ENCODE assay signal across 17 cellular contexts in the genomic region with DNA sequence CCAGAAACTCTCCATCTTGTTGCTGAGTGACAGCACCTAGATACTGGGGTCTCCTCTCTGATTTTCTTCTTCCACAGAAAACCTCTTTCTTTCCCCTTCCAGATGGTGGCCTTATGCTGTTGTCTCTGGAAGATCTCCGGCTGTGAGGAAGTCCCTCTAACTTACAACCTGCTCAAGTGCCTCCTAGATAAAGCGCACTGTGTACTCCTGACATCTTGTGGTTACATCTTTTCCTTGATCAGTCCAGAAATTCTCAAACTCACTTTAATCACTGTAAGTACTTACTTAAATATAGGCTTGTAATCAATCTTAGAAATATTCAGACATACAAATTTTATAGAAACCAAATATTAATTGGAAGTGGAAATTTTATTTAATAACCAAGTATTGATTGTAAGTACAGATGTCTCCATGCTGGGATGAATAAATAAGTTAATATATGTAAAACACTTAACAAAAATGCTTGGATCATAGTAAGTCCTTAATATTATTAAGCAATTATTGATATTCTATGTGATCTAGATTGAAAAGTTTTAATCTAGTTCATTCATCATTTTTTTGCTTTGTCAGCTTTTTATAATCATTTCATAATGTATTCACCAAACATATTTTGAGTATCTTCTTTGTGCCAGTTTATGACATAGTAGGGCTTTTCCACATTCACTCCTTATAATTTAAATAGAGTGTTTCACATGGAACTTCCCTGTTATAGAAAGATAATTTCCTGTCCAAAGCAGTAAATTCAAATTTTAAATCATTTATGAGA.
DNase-seq lines count a peak whose midpoint lies in the region; ATAC-seq, FAIRE-seq and TF ChIP-seq lines count a peak whose summit lies in the region.
"Had no signal": no experiment of that assay in that cellular context is flagged by ENCODE, and none has a peak within 500 bp of the region (broad histone marks: within the 10 kb centered on the region; RNA-seq: fewer than 3 reads in every experiment).

No MANE protein-coding gene starts in this region.

- H3K36me3 Mint-ChIP-seq in WTC11 = peaks cover 4% of the 10 kb centered on the region; the same call in 1 of the 2 replicates
- H3K36me3 Mint-ChIP-seq: CD8-positive, alpha-beta memory T cell had no signal

- ATAC-seq in WTC11 (peak; percentile 68), HG02973 (IDR thresholded peaks at IDR 0.05; ENCODE audit: unreplicated experiment) (no peak)

- FAIRE-seq in frontal cortex (lab: Jason Lieb, UNC) = no peak

- no peaks in the 10 kb centered on the region; the same call in 1 of the 2 replicates for H3K4me1 Mint-ChIP-seq in WTC11
- H3K4me1 Mint-ChIP-seq: CD8-positive, alpha-beta memory T cell had no signal

- H3K9me3 Mint-ChIP-seq in WTC11 = 0 out of 2 replicates have a peak, but pooled peaks cover 3% of the 10 kb centered on the region

- H3K4me3 Mint-ChIP-seq in WTC11 = no peak overlapping the region
- H3K4me3 Mint-ChIP-seq: CD8-positive, alpha-beta memory T cell had no signal

- no peak for TF ChIP-seq CTCF in WTC11 (IDR thresholded peaks at IDR 0.05)

- DNase-seq in NCI-H146 (lab: John Stamatoyannopoulos, UW) (peak; percentile 35), NCI-H146 treated with DMSO at 0.1 percent for 48 hours (lab: John Stamatoyannopoulos, UW; ENCODE audit: unreplicated experiment) (no peak), NCI-H510A (lab: John Stamatoyannopoulos, UW) (peak; percentile 11), WTC11 (ENCODE audit: low spot score) (no peak), retina (peak; percentile 34), T1000 (lab: John Stamatoyannopoulos, UW) (no peak), frontal cortex (ENCODE audit: low spot score in 2 of 2) (no peak)
- DNase-seq: ACHN; activated effector memory CD4-positive, alpha-beta T cell treated with anti-CD3 and anti-CD28 coated beads, Interleukin-2, amount 50 U/mL, for 16 hours; aorta; CD8-positive, alpha-beta memory T cell; GOT3; NCI-H1092; Peyer's patch; stimulated activated CD4-positive, alpha-beta T cell treated with anti-CD3 and anti-CD28 coated beads, Interleukin-4, amount 100 ng/mL, for 4 hours; thyroid gland had no signal

- CTCF ChIA-PET in WTC11 (lab: Charles Lee) = no interaction called here

- H3K27ac Mint-ChIP-seq in WTC11 = no peak overlapping the region
- H3K27ac Mint-ChIP-seq: CD8-positive, alpha-beta memory T cell had no signal

- H3K27me3 Mint-ChIP-seq in WTC11 (ENCODE audit: low read depth) = no peaks in the 10 kb centered on the region
- H3K27me3 Mint-ChIP-seq: CD8-positive, alpha-beta memory T cell had no signal

- POLR2A ChIA-PET in WTC11 (lab: Charles Lee) = no interaction called here

TF ChIP-seq in WTC11, 78 proteins besides CTCF, POLR2A, EP300 and RAD21 (continues in another document):
- TF ChIP-seq JAZF1 (CRISPR knock-in tag; IDR thresholded peaks at IDR 0.05) (no peak), ZNF423 (CRISPR knock-in tag; IDR thresholded peaks at IDR 0.05) (no peak), MXD4 (CRISPR knock-in tag; IDR thresholded peaks at IDR 0.05; ENCODE audit: borderline replicate concordance) (no peak), SOX15 (CRISPR knock-in tag; IDR thresholded peaks at IDR 0.05) (no peak), ZNF263 (CRISPR knock-in tag; IDR thresholded peaks at IDR 0.05; ENCODE audit: low read depth) (no peak), GTF2I (CRISPR knock-in tag; conservative IDR thresholded peaks at IDR 0.05) (no peak)
- TF ChIP-seq, protein P1, sequence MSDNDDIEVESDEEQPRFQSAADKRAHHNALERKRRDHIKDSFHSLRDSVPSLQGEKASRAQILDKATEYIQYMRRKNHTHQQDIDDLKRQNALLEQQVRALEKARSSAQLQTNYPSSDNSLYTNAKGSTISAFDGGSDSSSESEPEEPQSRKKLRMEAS (CRISPR knock-in tag; IDR thresholded peaks at IDR 0.05) = no peak
- TF ChIP-seq, protein P2, sequence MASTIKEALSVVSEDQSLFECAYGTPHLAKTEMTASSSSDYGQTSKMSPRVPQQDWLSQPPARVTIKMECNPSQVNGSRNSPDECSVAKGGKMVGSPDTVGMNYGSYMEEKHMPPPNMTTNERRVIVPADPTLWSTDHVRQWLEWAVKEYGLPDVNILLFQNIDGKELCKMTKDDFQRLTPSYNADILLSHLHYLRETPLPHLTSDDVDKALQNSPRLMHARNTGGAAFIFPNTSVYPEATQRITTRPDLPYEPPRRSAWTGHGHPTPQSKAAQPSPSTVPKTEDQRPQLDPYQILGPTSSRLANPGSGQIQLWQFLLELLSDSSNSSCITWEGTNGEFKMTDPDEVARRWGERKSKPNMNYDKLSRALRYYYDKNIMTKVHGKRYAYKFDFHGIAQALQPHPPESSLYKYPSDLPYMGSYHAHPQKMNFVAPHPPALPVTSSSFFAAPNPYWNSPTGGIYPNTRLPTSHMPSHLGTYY (CRISPR knock-in tag; IDR thresholded peaks at IDR 0.05) = no peak
- TF ChIP-seq, protein P3, sequence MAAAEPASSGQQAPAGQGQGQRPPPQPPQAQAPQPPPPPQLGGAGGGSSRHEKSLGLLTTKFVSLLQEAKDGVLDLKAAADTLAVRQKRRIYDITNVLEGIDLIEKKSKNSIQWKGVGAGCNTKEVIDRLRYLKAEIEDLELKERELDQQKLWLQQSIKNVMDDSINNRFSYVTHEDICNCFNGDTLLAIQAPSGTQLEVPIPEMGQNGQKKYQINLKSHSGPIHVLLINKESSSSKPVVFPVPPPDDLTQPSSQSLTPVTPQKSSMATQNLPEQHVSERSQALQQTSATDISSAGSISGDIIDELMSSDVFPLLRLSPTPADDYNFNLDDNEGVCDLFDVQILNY (CRISPR knock-in tag; IDR thresholded peaks at IDR 0.05) = no peak
- TF ChIP-seq, protein P4, sequence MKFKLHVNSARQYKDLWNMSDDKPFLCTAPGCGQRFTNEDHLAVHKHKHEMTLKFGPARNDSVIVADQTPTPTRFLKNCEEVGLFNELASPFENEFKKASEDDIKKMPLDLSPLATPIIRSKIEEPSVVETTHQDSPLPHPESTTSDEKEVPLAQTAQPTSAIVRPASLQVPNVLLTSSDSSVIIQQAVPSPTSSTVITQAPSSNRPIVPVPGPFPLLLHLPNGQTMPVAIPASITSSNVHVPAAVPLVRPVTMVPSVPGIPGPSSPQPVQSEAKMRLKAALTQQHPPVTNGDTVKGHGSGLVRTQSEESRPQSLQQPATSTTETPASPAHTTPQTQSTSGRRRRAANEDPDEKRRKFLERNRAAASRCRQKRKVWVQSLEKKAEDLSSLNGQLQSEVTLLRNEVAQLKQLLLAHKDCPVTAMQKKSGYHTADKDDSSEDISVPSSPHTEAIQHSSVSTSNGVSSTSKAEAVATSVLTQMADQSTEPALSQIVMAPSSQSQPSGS (CRISPR knock-in tag; IDR thresholded peaks at IDR 0.05; ENCODE audit: borderline replicate concordance, low read depth) = no peak
- TF ChIP-seq, protein P5, sequence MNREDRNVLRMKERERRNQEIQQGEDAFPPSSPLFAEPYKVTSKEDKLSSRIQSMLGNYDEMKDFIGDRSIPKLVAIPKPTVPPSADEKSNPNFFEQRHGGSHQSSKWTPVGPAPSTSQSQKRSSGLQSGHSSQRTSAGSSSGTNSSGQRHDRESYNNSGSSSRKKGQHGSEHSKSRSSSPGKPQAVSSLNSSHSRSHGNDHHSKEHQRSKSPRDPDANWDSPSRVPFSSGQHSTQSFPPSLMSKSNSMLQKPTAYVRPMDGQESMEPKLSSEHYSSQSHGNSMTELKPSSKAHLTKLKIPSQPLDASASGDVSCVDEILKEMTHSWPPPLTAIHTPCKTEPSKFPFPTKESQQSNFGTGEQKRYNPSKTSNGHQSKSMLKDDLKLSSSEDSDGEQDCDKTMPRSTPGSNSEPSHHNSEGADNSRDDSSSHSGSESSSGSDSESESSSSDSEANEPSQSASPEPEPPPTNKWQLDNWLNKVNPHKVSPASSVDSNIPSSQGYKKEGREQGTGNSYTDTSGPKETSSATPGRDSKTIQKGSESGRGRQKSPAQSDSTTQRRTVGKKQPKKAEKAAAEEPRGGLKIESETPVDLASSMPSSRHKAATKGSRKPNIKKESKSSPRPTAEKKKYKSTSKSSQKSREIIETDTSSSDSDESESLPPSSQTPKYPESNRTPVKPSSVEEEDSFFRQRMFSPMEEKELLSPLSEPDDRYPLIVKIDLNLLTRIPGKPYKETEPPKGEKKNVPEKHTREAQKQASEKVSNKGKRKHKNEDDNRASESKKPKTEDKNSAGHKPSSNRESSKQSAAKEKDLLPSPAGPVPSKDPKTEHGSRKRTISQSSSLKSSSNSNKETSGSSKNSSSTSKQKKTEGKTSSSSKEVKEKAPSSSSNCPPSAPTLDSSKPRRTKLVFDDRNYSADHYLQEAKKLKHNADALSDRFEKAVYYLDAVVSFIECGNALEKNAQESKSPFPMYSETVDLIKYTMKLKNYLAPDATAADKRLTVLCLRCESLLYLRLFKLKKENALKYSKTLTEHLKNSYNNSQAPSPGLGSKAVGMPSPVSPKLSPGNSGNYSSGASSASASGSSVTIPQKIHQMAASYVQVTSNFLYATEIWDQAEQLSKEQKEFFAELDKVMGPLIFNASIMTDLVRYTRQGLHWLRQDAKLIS (CRISPR knock-in tag; IDR thresholded peaks at IDR 0.05; ENCODE audit: borderline replicate concordance) = no peak

Comparison
In these comparisons a context has a peak if more than half of its experiments do, and no peak if none do; other contexts are left out.
1. DNase-seq: peak in NCI-H146 (single experiment), NCI-H510A (single experiment) and retina (single experiment); none in NCI-H146 treated with DMSO at 0.1 percent for 48 hours (single experiment), WTC11 (single experiment), T1000 (single experiment) and frontal cortex (0 of 2).